14 cellular contexts compared by ENCODE assay signal in the genomic region with DNA sequence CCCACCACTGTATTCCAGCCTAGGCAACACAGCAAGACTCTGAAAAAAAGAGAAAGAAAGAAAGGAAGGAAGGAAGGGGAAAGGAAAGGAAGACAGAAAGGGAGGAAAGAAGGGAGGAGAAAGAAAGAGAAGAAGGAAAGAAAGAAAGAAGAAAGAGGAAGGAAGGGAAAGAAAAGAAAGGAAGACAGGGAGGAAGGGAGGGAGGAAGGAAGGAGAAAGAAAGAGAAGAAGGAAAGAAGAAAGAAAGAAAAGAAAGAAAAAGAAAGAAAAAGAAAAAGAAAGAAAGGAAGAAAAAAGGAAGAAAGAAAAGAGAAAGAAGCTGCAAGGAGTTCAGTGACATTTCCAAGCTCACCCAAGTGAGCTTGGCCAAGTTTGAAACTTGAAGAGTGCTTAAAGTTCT.
"Had no signal": no experiment of that assay in that cellular context is flagged by ENCODE, and none has a peak within 500 bp of the region (broad histone marks: within the 10 kb centered on the region; RNA-seq: fewer than 3 reads in every experiment).

No MANE protein-coding gene starts in this region.

- H3K4me3 Mint-ChIP-seq: activated B cell treated with CpG ODN at 0.5 μM for 24 hours; activated naive CD4-positive, alpha-beta T cell treated with anti-CD3 and anti-CD28 coated beads, Interleukin-2, amount 10 ng/mL, durations not matched to agents 7 days and 5 days; naive thymus-derived CD8-positive, alpha-beta T cell; type B pancreatic cell had no signal

- DNase-seq: activated B cell treated with CpG ODN at 0.5 μM for 24 hours; activated CD4-positive, alpha-beta T cell treated with anti-CD3 and anti-CD28 coated beads for 48 hours; activated CD8-positive, alpha-beta memory T cell treated with anti-CD3 and anti-CD28 coated beads, Interleukin-2, amount 50 U/mL, for 48 hours; activated naive CD4-positive, alpha-beta T cell treated with anti-CD3 and anti-CD28 coated beads, Interleukin-2, amount 10 ng/mL, durations not matched to agents 7 days and 5 days; foreskin fibroblast; kidney glomerular epithelial cell; left ventricle myocardium superior; mesenchymal stem cell; naive thymus-derived CD8-positive, alpha-beta T cell; retina; stimulated activated CD4-positive, alpha-beta T cell treated with anti-CD3 and anti-CD28 coated beads, Interleukin-2, amount 100 ng/mL, for 48 hours; stimulated activated naive CD4-positive, alpha-beta T cell had no signal

- H3K9me3 ChIP-seq: suprapubic skin had no signal

- H3K27me3 Mint-ChIP-seq: activated B cell treated with CpG ODN at 0.5 μM for 24 hours; naive thymus-derived CD8-positive, alpha-beta T cell; type B pancreatic cell had no signal

- H3K36me3 ChIP-seq: suprapubic skin had no signal

- H3K27ac Mint-ChIP-seq: activated B cell treated with CpG ODN at 0.5 μM for 24 hours had no signal

- H3K36me3 Mint-ChIP-seq: type B pancreatic cell had no signal

- H3K4me3 ChIP-seq: suprapubic skin had no signal

- ATAC-seq: left ventricle myocardium superior; naive thymus-derived CD8-positive, alpha-beta T cell had no signal

- H3K27ac ChIP-seq: suprapubic skin had no signal

- H3K27me3 ChIP-seq: suprapubic skin had no signal
